ENCODE assay signal across 8 cellular contexts in genomic region chr2:196259507-196260481, GRCh38.
DNase-seq lines count a peak whose midpoint lies in the region; ATAC-seq, FAIRE-seq and TF ChIP-seq lines count a peak whose summit lies in the region.

No MANE protein-coding gene starts in this region.

- 5% methylated on average over 7 of the region's 7 CpGs for WGBS in HepG2 (ENCODE audit: low lambda C conversion rate)
- 55% methylated on average over 7 of the region's 7 CpGs for WGBS in right lobe of liver (ENCODE audit: insufficient coverage, low coverage, low lambda C conversion rate, missing lambda C conversion rate)

- H3K4me1 Mint-ChIP-seq in activated CD4-positive, alpha-beta memory T cell treated with anti-CD3 and anti-CD28 coated beads for 36 hours (ENCODE audit: low read depth), result peaks cover 68% of the 10 kb centered on the region
- peaks cover 9% of the 10 kb centered on the region for H3K4me1 Mint-ChIP-seq in GM23338

- no peaks in the 10 kb centered on the region for H3K27me3 Mint-ChIP-seq in activated CD4-positive, alpha-beta memory T cell treated with anti-CD3 and anti-CD28 coated beads for 36 hours
- H3K27me3 Mint-ChIP-seq in GM23338 (ENCODE audit: insufficient read depth, low read depth, poor library complexity), result no peaks in the 10 kb centered on the region

- no peak for TF ChIP-seq POLR2A in HepG2 (IDR thresholded peaks at IDR 0.05; ENCODE audit: insufficient read depth in 1 of 2, low read depth in 2 of 2, low read length in 2 of 2)
- TF ChIP-seq POLR2A in right lobe of liver (IDR thresholded peaks at IDR 0.05), result no peak
- no peak for TF ChIP-seq POLR2A in vagina (IDR thresholded peaks at IDR 0.05)

- H4K20me1 ChIP-seq in HepG2 (ENCODE audit: insufficient read depth, low read length), result no peaks in the 10 kb centered on the region
- H4K20me1 ChIP-seq in GM23338 (replicated peaks; ENCODE audit: insufficient read depth), result no peaks in the 10 kb centered on the region

- H3K9me2 ChIP-seq in GM23338 (ENCODE audit: insufficient read depth), result no peaks in the 10 kb centered on the region

- H3K27me3 ChIP-seq in HepG2 (ENCODE audit: control insufficient read depth in 1 of 2, insufficient read depth in 2 of 2, low read length in 2 of 2) (no peaks in the 10 kb centered on the region; a peak in 1 of 5 replicates), right lobe of liver (no peaks in the 10 kb centered on the region), foreskin keratinocyte (no peaks in the 10 kb centered on the region), vagina (no peaks in the 10 kb centered on the region), GM23338 (ENCODE audit: insufficient read depth) (no peaks in the 10 kb centered on the region)

- no peak overlapping the region for H3K27ac ChIP-seq in HepG2 (ENCODE audit: extremely low read length, insufficient read depth, low read length)
- H3K27ac ChIP-seq in right lobe of liver, result no peak overlapping the region
- peak overlapping the region; percentile 95 for H3K27ac ChIP-seq in foreskin keratinocyte
- H3K27ac ChIP-seq in vagina, result peak overlapping the region; percentile 18
- no peak overlapping the region for H3K27ac ChIP-seq in GM23338 (ENCODE audit: low read depth)

- POLR2A ChIA-PET in HepG2 (lab: Yijun Ruan, JAX), result no interaction called here
- POLR2A ChIA-PET in activated CD4-positive, alpha-beta memory T cell treated with anti-CD3 and anti-CD28 coated beads for 36 hours (lab: Charles Lee), result interaction anchor here (0.7 to 5.5 kb wide), 20 partner anchors 9 to 159 kb away, joined by 3 to 56 read pairs (median 8); partner anchors contain the start of gene STK17B

- no peak for FAIRE-seq in HepG2 (lab: Jason Lieb, UNC)

- H3K9ac ChIP-seq in HepG2 (ENCODE audit: insufficient read depth, low read depth, low read length), result no peak overlapping the region

- TF ChIP-seq CTCF in HepG2 (CRISPR knock-in tag; IDR thresholded peaks at IDR 0.05), result no peak
- TF ChIP-seq CTCF in right lobe of liver (IDR thresholded peaks at IDR 0.05), result no peak
- TF ChIP-seq CTCF in foreskin keratinocyte (conservative IDR thresholded peaks at IDR 0.05), result no peak
- TF ChIP-seq CTCF in vagina (IDR thresholded peaks at IDR 0.05), result no peak
- TF ChIP-seq CTCF in GM20000 (IDR thresholded peaks at IDR 0.05; ENCODE audit: extremely low read depth, missing control alignments), result no peak
- no peak for TF ChIP-seq CTCF in GM23338 (conservative IDR thresholded peaks at IDR 0.05; ENCODE audit: low read depth in 2 of 2)

- peak; percentile 69 for DNase-seq in HepG2 (ENCODE audit: low spot score)
- no peak for DNase-seq in right lobe of liver
- peak; percentile 77 for DNase-seq in activated CD4-positive, alpha-beta memory T cell treated with anti-CD3 and anti-CD28 coated beads for 36 hours
- DNase-seq in foreskin keratinocyte, result peak; percentile 87 to 88
- DNase-seq in vagina (ENCODE audit: extremely low spot score in 2 of 2), result no peak
- DNase-seq in midbrain (lab: John Stamatoyannopoulos, UW), result no peak
- DNase-seq in GM20000 (ENCODE audit: low spot score), result no peak
- no peak for DNase-seq in GM23338 (ENCODE audit: low spot score)

- TF ChIP-seq EP300 in HepG2 (IDR thresholded peaks at IDR 0.05; ENCODE audit: low read depth in 2 of 2, low read length in 2 of 2) (0 out of 4 replicates have a peak, but pooled peaks of 1 of the 2 experiments have one; percentile 48), HepG2 (CRISPR knock-in tag; IDR thresholded peaks at IDR 0.05; ENCODE audit: borderline replicate concordance) (peak; percentile 55; the same call in 1 of the 2 replicates)

- H3K36me3 ChIP-seq in HepG2 (replicated peaks in 1 of 2; ENCODE audit: control insufficient read depth in 1 of 2, insufficient read depth in 2 of 2, low read length in 2 of 2) (no peaks in the 10 kb centered on the region), right lobe of liver (no peaks in the 10 kb centered on the region), vagina (no peaks in the 10 kb centered on the region), GM23338 (ENCODE audit: insufficient read depth) (no peaks in the 10 kb centered on the region)

- H3K4me1 ChIP-seq in HepG2 (ENCODE audit: insufficient read depth, low read length) (peaks cover 12% of the 10 kb centered on the region), right lobe of liver (no peaks in the 10 kb centered on the region), foreskin keratinocyte (peaks cover 48% of the 10 kb centered on the region), vagina (no peaks in the 10 kb centered on the region), GM23338 (ENCODE audit: insufficient read depth) (no peaks in the 10 kb centered on the region)

- no TSS peak for BruUV-seq in HepG2 (replicated peaks; lab: Mats Ljungman, UMichigan)

- intact Hi-C loops in HepG2 (cut with micrococcal nuclease; ENCODE audit: unreplicated experiment), result no loop called here
- intact Hi-C loops in right lobe of liver (cut with DNase I), result no loop called here
- intact Hi-C loops in activated CD4-positive, alpha-beta memory T cell treated with anti-CD3 and anti-CD28 coated beads for 36 hours (cut with micrococcal nuclease), result loop anchor here (1.0 to 10.0 kb wide), 14 partner anchors 7 to 1045 kb away; partner anchors contain the start of gene SLC39A10
- intact Hi-C loops in vagina (cut with DNase I), result no loop called here

- no peaks in the 10 kb centered on the region for H3F3A ChIP-seq in GM23338 (replicated peaks; ENCODE audit: low read depth)

- peak; percentile 43; the same call in 1 of the 3 replicates for ATAC-seq in HepG2
- ATAC-seq in right lobe of liver, result no peak
- peak; percentile 84 for ATAC-seq in foreskin keratinocyte
- ATAC-seq in GM23338, result no peak

- H3K79me2 ChIP-seq in HepG2 (ENCODE audit: insufficient read depth, low read length) (no peaks in the 10 kb centered on the region), GM23338 (replicated peaks; ENCODE audit: insufficient read depth) (no peaks in the 10 kb centered on the region)

- no peak for TF ChIP-seq RAD21 in HepG2 (CRISPR knock-in tag; IDR thresholded peaks at IDR 0.05)

- H3K4me3 Mint-ChIP-seq in activated CD4-positive, alpha-beta memory T cell treated with anti-CD3 and anti-CD28 coated beads for 36 hours, result peak overlapping the region; percentile 78
- no peak overlapping the region for H3K4me3 Mint-ChIP-seq in GM23338

- in situ Hi-C loops in HepG2 (cut with HindIII; ENCODE audit: extremely low pct_ligation_motif_present, low pct_unique_long_range_greater_than_20kb), result no loop called here

- H3K4me2 ChIP-seq in HepG2 (ENCODE audit: low read depth, low read length), result no peak overlapping the region
- H3K4me2 ChIP-seq in GM23338, result no peak overlapping the region

- H2AFZ ChIP-seq in HepG2 (ENCODE audit: low read length), result no peak overlapping the region
- H2AFZ ChIP-seq in GM23338, result no peak overlapping the region

- no peaks in the 10 kb centered on the region for H3K9me3 Mint-ChIP-seq in activated CD4-positive, alpha-beta memory T cell treated with anti-CD3 and anti-CD28 coated beads for 36 hours
- H3K9me3 Mint-ChIP-seq in GM23338, result no peaks in the 10 kb centered on the region

- peaks cover 12% of the 10 kb centered on the region for H3K36me3 Mint-ChIP-seq in activated CD4-positive, alpha-beta memory T cell treated with anti-CD3 and anti-CD28 coated beads for 36 hours
- H3K36me3 Mint-ChIP-seq in GM23338 (ENCODE audit: low read depth), result no peaks in the 10 kb centered on the region

- peak overlapping the region; percentile 99 for H3K27ac Mint-ChIP-seq in activated CD4-positive, alpha-beta memory T cell treated with anti-CD3 and anti-CD28 coated beads for 36 hours
- H3K27ac Mint-ChIP-seq in GM23338, result no peak overlapping the region

- H3K4me3 ChIP-seq in HepG2 (replicated peaks in 1 of 3; ENCODE audit: insufficient read depth in 1 of 3, low read depth in 2 of 3, low read length in 3 of 3) (no peak overlapping the region), right lobe of liver (no peak overlapping the region), vagina (no peak overlapping the region), GM23338 (no peak overlapping the region)

- no peaks in the 10 kb centered on the region for H3K9me3 ChIP-seq in HepG2 (ENCODE audit: low read length)
- no peaks in the 10 kb centered on the region for H3K9me3 ChIP-seq in right lobe of liver
- no peaks in the 10 kb centered on the region for H3K9me3 ChIP-seq in vagina

- CTCF ChIA-PET in HepG2 (lab: Yijun Ruan, JAX; ENCODE audit: low intra/inter-chr PET ratio, low total read pairs), result no interaction called here
- CTCF ChIA-PET in activated CD4-positive, alpha-beta memory T cell treated with anti-CD3 and anti-CD28 coated beads for 36 hours (lab: Charles Lee), result interaction anchor here (0.6 to 3.0 kb wide), 20 partner anchors 11 to 182 kb away, joined by 3 to 23 read pairs (median 3); no protein-coding TSS in a partner anchor

TF ChIP-seq in HepG2, 621 proteins besides CTCF, POLR2A, EP300 and RAD21 (continues in another document):
- peak; percentile 66 for TF ChIP-seq NCOA2 (CRISPR knock-in tag; IDR thresholded peaks at IDR 0.05)
- no peak for TF ChIP-seq ZNF292 (CRISPR knock-in tag; IDR thresholded peaks at IDR 0.05; ENCODE audit: borderline replicate concordance, low read depth)
- TF ChIP-seq NR2F6 (IDR thresholded peaks at IDR 0.05), result no peak
- 0 out of 2 replicates have a peak, but pooled peaks have one; percentile 9 for TF ChIP-seq NR2F6 (CRISPR knock-in tag; IDR thresholded peaks at IDR 0.05)
- peak; percentile 60; the same call in 1 of the 2 replicates for TF ChIP-seq FOXA3 (CRISPR knock-in tag; IDR thresholded peaks at IDR 0.05)
- peak; percentile 84 for TF ChIP-seq ISL2 (CRISPR knock-in tag; IDR thresholded peaks at IDR 0.05)
- peak; percentile 16; the same call in 1 of the 2 replicates for TF ChIP-seq SOX5 (CRISPR knock-in tag; IDR thresholded peaks at IDR 0.05; ENCODE audit: borderline replicate concordance)
- no peak for TF ChIP-seq IKZF1 (IDR thresholded peaks at IDR 0.05)

TF ChIP-seq in GM23338, 12 proteins besides CTCF, POLR2A, EP300 and RAD21 (continues in another document):
- TF ChIP-seq CREB1 (CRISPR knock-in tag; IDR thresholded peaks at IDR 0.05; ENCODE audit: low read depth) (no peak), NANOG (IDR thresholded peaks at IDR 0.05; ENCODE audit: borderline replicate concordance) (no peak), POLR2AphosphoS5 (IDR thresholded peaks at IDR 0.05; ENCODE audit: low read depth) (no peak), ETS1 (IDR thresholded peaks at IDR 0.05) (no peak), EZH2phosphoT487 (IDR thresholded peaks at IDR 0.05; ENCODE audit: unreplicated experiment) (no peak)

Comparison
In these comparisons a context has a peak if more than half of its experiments do, and no peak if none do; other contexts are left out.
1. ATAC-seq: peak in HepG2 (single experiment) and foreskin keratinocyte (single experiment); none in right lobe of liver (0 of 4) and GM23338 (single experiment).
2. DNase-seq: peak in HepG2 (single experiment), activated CD4-positive, alpha-beta memory T cell treated with anti-CD3 and anti-CD28 coated beads for 36 hours (single experiment) and foreskin keratinocyte (2 of 2); none in right lobe of liver (0 of 3), vagina (0 of 2), midbrain (single experiment), GM20000 (single experiment) and GM23338 (single experiment).
3. H3K27ac ChIP-seq: peak in foreskin keratinocyte (single experiment) and vagina (single experiment); none in HepG2 (single experiment), right lobe of liver (0 of 3) and GM23338 (single experiment).